ENCODE assay signal across 8 cellular contexts in genomic region chr5:82347213-82347947, GRCh38.
A peak's percentile ranks its signal among the peaks of the same experiment; 100 is the strongest.
DNase-seq lines count a peak whose midpoint lies in the region; ATAC-seq, FAIRE-seq and TF ChIP-seq lines count a peak whose summit lies in the region.

No MANE protein-coding gene starts in this region.

- DNase-seq in DND-41 (peak; percentile 94), RPMI7951 (ENCODE audit: low read depth) (peak; percentile 96), frontal cortex (ENCODE audit: low spot score in 2 of 2) (peak; percentile 10 to 25), posterior cingulate gyrus (peak; percentile 22 to 94 (median 64)), NCI-H2227 treated with DMSO at 0.1 percent for 48 hours (lab: John Stamatoyannopoulos, UW) (no peak), D341Med (ENCODE audit: low spot score) (no peak), NCI-H748 (lab: John Stamatoyannopoulos, UW; ENCODE audit: unreplicated experiment) (no peak), DMS114 treated with DMSO at 0.1 percent for 48 hours (lab: John Stamatoyannopoulos, UW; ENCODE audit: unreplicated experiment) (no peak)

- H3K27me3 ChIP-seq in DND-41 (ENCODE audit: insufficient read depth, low read length, poor library complexity) = no peaks in the 10 kb centered on the region

- peak overlapping the region; percentile 2; the same call in 1 of the 2 replicates for H2AFZ ChIP-seq in DND-41 (ENCODE audit: low read depth, low read length)

- peak overlapping the region; percentile 55 for H3K4me2 ChIP-seq in DND-41 (ENCODE audit: insufficient read depth, low read length)

- peak overlapping the region; percentile 82 for H3K9ac ChIP-seq in DND-41 (ENCODE audit: low read depth, low read length)

- peak; percentile 69 for ATAC-seq in DND-41 (ENCODE audit: insufficient read depth, low read depth)

- intact Hi-C loops in posterior cingulate gyrus (cut with DNase I) = no loop called here

- FAIRE-seq in frontal cortex (lab: Jason Lieb, UNC) = no peak

- H3K79me2 ChIP-seq in DND-41 (ENCODE audit: insufficient read depth, low read length) = peaks cover 56% of the 10 kb centered on the region

- H3K27ac ChIP-seq in DND-41 (ENCODE audit: low read length) = peak overlapping the region; percentile 99

- no peak for TF ChIP-seq CTCF in DND-41 (IDR thresholded peaks at IDR 0.05; ENCODE audit: borderline replicate concordance, extremely low read depth, low read length, poor library complexity, severe bottlenecking)

- H3K4me3 ChIP-seq in DND-41 (ENCODE audit: low read depth in 1 of 2, low read length in 2 of 2) = peak overlapping the region in 1 of 2 experiments; percentile 24; a peak in 2 of 4 replicates

- H3K4me1 ChIP-seq in DND-41 (ENCODE audit: insufficient read depth, low read length) = peaks cover 100% of the 10 kb centered on the region

- H3K9me3 ChIP-seq in DND-41 (ENCODE audit: insufficient read depth, low read length, severe bottlenecking) = no peaks in the 10 kb centered on the region

- no peaks in the 10 kb centered on the region for H4K20me1 ChIP-seq in DND-41 (ENCODE audit: insufficient read depth, low read length)

- peaks cover 20% of the 10 kb centered on the region for H3K36me3 ChIP-seq in DND-41 (ENCODE audit: insufficient read depth, low read length)

Comparison
In these comparisons a context has a peak if more than half of its experiments do, and no peak if none do; other contexts are left out.
1. DNase-seq: peak in DND-41 (single experiment), RPMI7951 (single experiment), frontal cortex (2 of 2) and posterior cingulate gyrus (10 of 10); none in NCI-H2227 treated with DMSO at 0.1 percent for 48 hours (single experiment), D341Med (single experiment), NCI-H748 (single experiment) and DMS114 treated with DMSO at 0.1 percent for 48 hours (single experiment).